ENCODE assay signal across 8 cellular contexts in genomic region chr6:117605169-117605826, GRCh38. TPM values are rescaled to one million over a fixed set of nuclear protein-coding genes. Genes with fewer than 3 reads are reported as not detected.
DNase-seq lines count a peak whose midpoint lies in the region; ATAC-seq and TF ChIP-seq lines count a peak whose summit lies in the region.

No MANE protein-coding gene starts in this region.

- ATAC-seq in GM18907 (IDR thresholded peaks at IDR 0.05; ENCODE audit: unreplicated experiment) (peak; percentile 53), HG03045 (IDR thresholded peaks at IDR 0.05; ENCODE audit: unreplicated experiment) (peak; percentile 44), upper lobe of left lung (ENCODE audit: low FRiP score in 2 of 2) (peak in 1 of 2 donors; percentile 47)

- no peak overlapping the region for H3K27ac ChIP-seq in upper lobe of left lung

- peak; percentile 86 for TF ChIP-seq CTCF in choroid plexus epithelial cell (conservative IDR thresholded peaks at IDR 0.05; ENCODE audit: low read depth, low read length)
- peak; percentile 46 to 62 (median 50) for TF ChIP-seq CTCF in upper lobe of left lung (IDR thresholded peaks at IDR 0.05)

- TF ChIP-seq POLR2A in upper lobe of left lung (IDR thresholded peaks at IDR 0.05), result no peak

- H3K4me3 ChIP-seq in choroid plexus epithelial cell (ENCODE audit: low read depth, low read length), result no peak overlapping the region
- no peak overlapping the region for H3K4me3 ChIP-seq in upper lobe of left lung

- TF ChIP-seq EP300 in upper lobe of left lung (IDR thresholded peaks at IDR 0.05), result no peak

- H3K36me3 ChIP-seq in upper lobe of left lung, result no peaks in the 10 kb centered on the region

- no peaks in the 10 kb centered on the region for H3K27me3 ChIP-seq in upper lobe of left lung

- DNase-seq in COR-L47 (lab: John Stamatoyannopoulos, UW) (peak; percentile 38), NCI-H1694 (lab: John Stamatoyannopoulos, UW) (peak; percentile 58), T-helper 1 cell (peak in 4 of 5 donors; percentile 15 to 67 (median 31)), choroid plexus epithelial cell (ENCODE audit: low read depth) (peak; percentile 94), lung microvascular endothelial cell (ENCODE audit: low read depth in 2 of 2) (peak; percentile 86 to 93), upper lobe of left lung (peak in 1 of 2 donors; percentile 29)

- 28 to 32% methylated on average over 7 of the region's 7 CpGs for WGBS in upper lobe of left lung, 2 donors

- H3K4me1 ChIP-seq in upper lobe of left lung, result peaks cover 11 to 17% (median 13%) of the 10 kb centered on the region in 4 donors

- no peaks in the 10 kb centered on the region for H3K9me3 ChIP-seq in upper lobe of left lung

RNA-seq across cellular contexts. Expression of gene GOPC, which starts 3.0 kb away (rescaled TPM):
- total RNA-seq in lung microvascular endothelial cell (22.0 and 34.1 TPM in 2 replicates), upper lobe of left lung (10 to 100 TPM in 5 of 6 donors, 1 to 10 TPM in 1; 8.4 to 34.8 (median 19.6) TPM)
